Comparison of ENCODE assay signal across 35 cellular contexts in genomic region chr2:72399879-72400278, GRCh38.
"Had no signal": no experiment of that assay in that cellular context is flagged by ENCODE, and none has a peak within 500 bp of the region (broad histone marks: within the 10 kb centered on the region; RNA-seq: fewer than 3 reads in every experiment).

No MANE protein-coding gene starts in this region.

- H3K36me3 ChIP-seq: MG63 had no signal

- H3K4me3 ChIP-seq: MG63 had no signal

- H3K27me3 ChIP-seq: MG63 had no signal

- DNase-seq: Karpas-422, Kasumi-1, MG63, MM.1S, MV-4-11, NCI-H1048, NCI-H1092, NCI-H1092 treated with DMSO at 0.1 percent for 48 hours, NCI-H1105, NCI-H1105 treated with DMSO at 0.1 percent for 48 hours, NCI-H1417, NCI-H1417 treated with DMSO at 0.1 percent for 48 hours, NCI-H1436, NCI-H1436 treated with DMSO at 0.1 percent for 48 hours, NCI-H146, NCI-H1694, NCI-H1694 treated with DMSO at 0.1 percent for 48 hours, NCI-H187, NCI-H187 treated with DMSO at 0.1 percent for 48 hours, NCI-H1930, NCI-H2029, NCI-H2029 treated with DMSO at 0.1 percent for 48 hours, NCI-H2081, NCI-H2081 treated with DMSO at 0.1 percent for 48 hours, NCI-H2107, NCI-H2171, NCI-H2171 treated with DMSO at 0.1 percent for 48 hours, NCI-H2227 treated with DMSO at 0.1 percent for 48 hours, NCI-H226, NCI-H345, NCI-H446, NCI-H446 treated with DMSO at 0.1 percent for 48 hours, NCI-H510A, NCI-H510A treated with DMSO at 0.1 percent for 48 hours, NCI-H524 had no signal
